8 cellular contexts compared by ENCODE assay signal in the genomic region with DNA sequence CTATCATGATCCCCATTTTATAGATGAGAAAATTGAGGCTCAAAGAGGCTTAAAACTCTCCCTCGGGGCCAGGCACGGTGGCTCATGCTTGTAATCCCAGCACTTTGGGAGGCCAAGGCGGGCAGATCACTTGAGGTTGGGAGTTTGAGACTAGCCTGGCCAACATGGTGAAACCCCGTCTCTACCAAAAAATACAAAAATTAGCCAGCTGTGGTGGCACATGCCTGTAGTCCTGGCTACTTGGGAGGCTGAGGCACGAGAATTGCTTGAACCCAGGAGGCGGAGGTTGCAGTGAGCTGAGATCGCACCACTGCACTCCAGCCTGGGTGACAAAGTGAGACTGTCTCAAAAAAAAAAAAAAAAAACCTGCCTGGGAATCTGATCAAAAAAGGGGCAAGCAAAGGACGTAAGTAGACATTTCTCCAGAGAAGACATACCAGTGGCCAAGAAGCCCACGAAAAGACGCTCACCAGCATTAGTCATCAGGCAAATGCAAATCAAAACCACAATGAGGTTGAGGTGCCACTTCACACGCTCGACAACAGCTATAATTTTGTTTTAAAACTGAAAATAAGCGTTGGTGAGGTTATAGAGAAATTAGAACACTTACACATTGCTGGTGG.
A peak's percentile ranks its signal among the peaks of the same experiment; 100 is the strongest.
DNase-seq lines count a peak whose midpoint lies in the region; ATAC-seq, FAIRE-seq and TF ChIP-seq lines count a peak whose summit lies in the region.
"Not testable (repeated sequence)": the region's sequence is repeated elsewhere in the genome, so short reads cannot be mapped to it uniquely, and the experiment has no call there.

No MANE protein-coding gene starts in this region.

- intact Hi-C loops in upper lobe of right lung (cut with DNase I), result not testable (repeated sequence)

- peaks cover 43% of the 10 kb centered on the region for H3K4me1 Mint-ChIP-seq in activated CD4-positive, alpha-beta memory T cell treated with anti-CD3 and anti-CD28 coated beads, Interleukin-2, amount 10 ng/mL, durations not matched to agents 7 days and 5 days

- peaks cover 12% of the 10 kb centered on the region for H3K27me3 Mint-ChIP-seq in activated CD4-positive, alpha-beta memory T cell treated with anti-CD3 and anti-CD28 coated beads, Interleukin-2, amount 10 ng/mL, durations not matched to agents 7 days and 5 days

- peak overlapping the region; percentile 76 for H3K27ac Mint-ChIP-seq in activated CD4-positive, alpha-beta memory T cell treated with anti-CD3 and anti-CD28 coated beads, Interleukin-2, amount 10 ng/mL, durations not matched to agents 7 days and 5 days
- H3K27ac Mint-ChIP-seq in activated naive CD4-positive, alpha-beta T cell treated with anti-CD3 and anti-CD28 coated beads, Interleukin-2, amount 50 U/mL, for 72 hours, result peak overlapping the region; percentile 1 to 90

- not testable (repeated sequence) for H3K27ac ChIP-seq in upper lobe of right lung

- H3K4me1 ChIP-seq in upper lobe of right lung, result not testable (repeated sequence)

- H3K36me3 Mint-ChIP-seq in activated CD4-positive, alpha-beta memory T cell treated with anti-CD3 and anti-CD28 coated beads, Interleukin-2, amount 10 ng/mL, durations not matched to agents 7 days and 5 days (ENCODE audit: low read depth), result not testable (repeated sequence)
- H3K36me3 Mint-ChIP-seq in activated naive CD4-positive, alpha-beta T cell treated with anti-CD3 and anti-CD28 coated beads, Interleukin-2, amount 50 U/mL, for 72 hours, result peaks cover 0 to 13% of the 10 kb centered on the region in 2 donors

- peak; percentile 53 for ATAC-seq in HG03342 (IDR thresholded peaks at IDR 0.05; ENCODE audit: unreplicated experiment)
- peak; percentile 80 to 86 for ATAC-seq in activated naive CD4-positive, alpha-beta T cell treated with anti-CD3 and anti-CD28 coated beads, Interleukin-2, amount 50 U/mL, for 72 hours
- not testable (repeated sequence) for ATAC-seq in upper lobe of right lung

- H3K4me3 Mint-ChIP-seq in activated CD4-positive, alpha-beta memory T cell treated with anti-CD3 and anti-CD28 coated beads, Interleukin-2, amount 10 ng/mL, durations not matched to agents 7 days and 5 days, result peak overlapping the region; percentile 28

- not testable (repeated sequence) for H3K36me3 ChIP-seq in upper lobe of right lung

- POLR2A ChIA-PET in activated CD4-positive, alpha-beta memory T cell treated with anti-CD3 and anti-CD28 coated beads, Interleukin-2, amount 10 ng/mL, durations not matched to agents 7 days and 5 days (lab: Charles Lee), result interaction anchor here (1.0 to 2.7 kb wide), 8 partner anchors 9 to 333 kb away, joined by 3 to 30 read pairs (median 6); a partner anchor contains a TSS

- H3K4me3 ChIP-seq in upper lobe of right lung, result not testable (repeated sequence)

- TF ChIP-seq CTCF in upper lobe of right lung (IDR thresholded peaks at IDR 0.05), result not testable (repeated sequence)

- DNase-seq in GM18507 (ENCODE audit: extremely low spot score, insufficient read length, low read depth) (peak; percentile 35), RCC 7860 (ENCODE audit: low spot score) (peak; percentile 21), glomerular visceral epithelial cell (ENCODE audit: extremely low spot score) (peak; percentile 71), upper lobe of right lung (peak; percentile 27)
- peak; percentile 81 for DNase-seq in activated CD4-positive, alpha-beta memory T cell treated with anti-CD3 and anti-CD28 coated beads, Interleukin-2, amount 10 ng/mL, durations not matched to agents 7 days and 5 days
- peak; percentile 61 to 75 for DNase-seq in activated naive CD4-positive, alpha-beta T cell treated with anti-CD3 and anti-CD28 coated beads, Interleukin-2, amount 50 U/mL, for 72 hours (ENCODE audit: low spot score in 2 of 2)
- peak; percentile 33 to 50 (median 49) for DNase-seq in stimulated activated CD4-positive, alpha-beta T cell treated with anti-CD3 and anti-CD28 coated beads, Interleukin-1b, Interleukin-23, amount 100 ng/mL, for 24 hours (ENCODE audit: low read depth in 4 of 4, low spot score in 1 of 4)

- H3K9me3 ChIP-seq in upper lobe of right lung, result not testable (repeated sequence)

- peak; percentile 95 for FAIRE-seq in GM18507 (lab: Jason Lieb, UNC)
- FAIRE-seq in RCC 7860 (lab: Jason Lieb, UNC), result not testable (repeated sequence)

- not testable (repeated sequence) for H3K27me3 ChIP-seq in upper lobe of right lung

- not testable (repeated sequence) for H3K9me3 Mint-ChIP-seq in activated CD4-positive, alpha-beta memory T cell treated with anti-CD3 and anti-CD28 coated beads, Interleukin-2, amount 10 ng/mL, durations not matched to agents 7 days and 5 days; activated naive CD4-positive, alpha-beta T cell treated with anti-CD3 and anti-CD28 coated beads, Interleukin-2, amount 50 U/mL, for 72 hours

- CTCF ChIA-PET in activated CD4-positive, alpha-beta memory T cell treated with anti-CD3 and anti-CD28 coated beads, Interleukin-2, amount 10 ng/mL, durations not matched to agents 7 days and 5 days (lab: Charles Lee), result interaction anchor here (0.6 to 1.7 kb wide), 12 partner anchors 9 to 354 kb away, joined by 3 to 8 read pairs (median 3); a partner anchor contains a TSS

Comparison
In these comparisons a context has a peak if more than half of its experiments do, and no peak if none do; other contexts are left out.
1. DNase-seq: peak in every context shown above with its lines; median percentile 81 in activated CD4-positive, alpha-beta memory T cell treated with anti-CD3 and anti-CD28 coated beads, Interleukin-2, amount 10 ng/mL, durations not matched to agents 7 days and 5 days; 71 in glomerular visceral epithelial cell; 68 in activated naive CD4-positive, alpha-beta T cell treated with anti-CD3 and anti-CD28 coated beads, Interleukin-2, amount 50 U/mL, for 72 hours; 49 in stimulated activated CD4-positive, alpha-beta T cell treated with anti-CD3 and anti-CD28 coated beads, Interleukin-1b, Interleukin-23, amount 100 ng/mL, for 24 hours; 35 in GM18507; 27 in upper lobe of right lung; 21 in RCC 7860.